ENCODE assay signal across 11 cellular contexts in genomic region chr1:208159542-208160258, GRCh38.
DNase-seq lines count a peak whose midpoint lies in the region; ATAC-seq and TF ChIP-seq lines count a peak whose summit lies in the region.
"Had no signal": no experiment of that assay in that cellular context is flagged by ENCODE, and none has a peak within 500 bp of the region (broad histone marks: within the 10 kb centered on the region; RNA-seq: fewer than 3 reads in every experiment).

No MANE protein-coding gene starts in this region.

- no peaks in the 10 kb centered on the region for H3K27me3 ChIP-seq in testis

- peaks cover 43% of the 10 kb centered on the region for H3K4me1 ChIP-seq in testis

- peak overlapping the region in 1 of 2 donors; percentile 28 for H3K27ac ChIP-seq in testis

- H3K36me3 ChIP-seq in testis (ENCODE audit: low read depth, missing control alignments), result no peaks in the 10 kb centered on the region

- no peaks in the 10 kb centered on the region for H3K9me3 ChIP-seq in testis

- peak; percentile 82 for DNase-seq in HFF-Myc (ENCODE audit: extremely low read depth, low read depth)
- peak; percentile 89 for DNase-seq in astrocyte of the hippocampus (ENCODE audit: low read depth, low spot score)
- peak; percentile 88 for DNase-seq in islet precursor cell
- DNase-seq in testis, result peak; percentile 82
- no peak for DNase-seq in activated T-cell treated with anti-CD3 and anti-CD28 coated beads for 4 hours
- DNase-seq in activated CD4-positive, alpha-beta T cell treated with anti-CD3 and anti-CD28 coated beads, Interleukin-2, amount 50 U/mL, for 4 hours, result no peak
- DNase-seq: activated T-cell treated with anti-CD3 and anti-CD28 coated beads, Interleukin-2, amount 50 U/mL, for 1 hour; foreskin melanocyte had no signal

- no peak for ATAC-seq in GM21423 (IDR thresholded peaks at IDR 0.05; ENCODE audit: unreplicated experiment)
- no peak for ATAC-seq in GM18870 (IDR thresholded peaks at IDR 0.05; ENCODE audit: unreplicated experiment)

- intact Hi-C loops in testis (cut with DNase I; ENCODE audit: low total_unique reads), result no loop called here

- H3K4me3 ChIP-seq in HFF-Myc (replicated peaks; ENCODE audit: low read depth, low read length) (no peak overlapping the region), testis (no peak overlapping the region)
- H3K4me3 ChIP-seq: SK-N-MC had no signal

- WGBS in testis, 2 donors, result 39 to 68% methylated on average over 11 of the region's 11 CpGs

- TF ChIP-seq CTCF in HFF-Myc (IDR thresholded peaks at IDR 0.05; ENCODE audit: low read depth, low read length, missing control alignments) (no peak), testis (IDR thresholded peaks at IDR 0.05) (no peak)

- no peak for TF ChIP-seq POLR2A in testis (IDR thresholded peaks at IDR 0.05)

Comparison
In these comparisons a context has a peak if more than half of its experiments do, and no peak if none do; other contexts are left out.
1. DNase-seq: peak in HFF-Myc (single experiment), astrocyte of the hippocampus (single experiment), islet precursor cell (single experiment) and testis (single experiment); none in activated T-cell treated with anti-CD3 and anti-CD28 coated beads for 4 hours (single experiment) and activated CD4-positive, alpha-beta T cell treated with anti-CD3 and anti-CD28 coated beads, Interleukin-2, amount 50 U/mL, for 4 hours (0 of 2).